Comparison of ENCODE assay signal across 15 cellular contexts in genomic region chr13:27728271-27728670, GRCh38.
DNase-seq lines count a peak whose midpoint lies in the region; ATAC-seq and TF ChIP-seq lines count a peak whose summit lies in the region.
"Had no signal": no experiment of that assay in that cellular context is flagged by ENCODE, and none has a peak within 500 bp of the region (broad histone marks: within the 10 kb centered on the region; RNA-seq: fewer than 3 reads in every experiment).

No MANE protein-coding gene starts in this region.

- no peak overlapping the region for H3K4me3 Mint-ChIP-seq in progenitor cell of endocrine pancreas (ENCODE audit: low read depth)
- H3K4me3 Mint-ChIP-seq in Calu3 (ENCODE audit: low read depth, unreplicated experiment), result no peak overlapping the region
- H3K4me3 Mint-ChIP-seq: activated T-helper 1 cell treated with anti-CD3 and anti-CD28 coated beads, Interleukin-12 subunit alpha, Interleukin-12 subunit beta, Interleukin-2, Interleukin-4 antibody, amounts not matched to agents 30 ng/mL and 10 ng/mL and 1 ng/mL, durations not matched to agents 14 hours and 24 hours and 36 hours; dendritic cell treated with granulocyte-macrophage colony-stimulating factor and Interleukin-4, amounts not matched to agents 40 ng/mL and 50 ng/mL, for 4 days; naive thymus-derived CD8-positive, alpha-beta T cell had no signal

- H3K27me3 Mint-ChIP-seq in progenitor cell of endocrine pancreas, result peaks cover 69% of the 10 kb centered on the region
- H3K27me3 Mint-ChIP-seq in Calu3 (ENCODE audit: unreplicated experiment), result peaks cover 27% of the 10 kb centered on the region

- peaks cover 20% of the 10 kb centered on the region for H3K27me3 ChIP-seq in SJCRH30
- H3K27me3 ChIP-seq in lower lobe of right lung (ENCODE audit: low read depth), result peaks cover 3% of the 10 kb centered on the region

- peak; percentile 36 for TF ChIP-seq CTCF in progenitor cell of endocrine pancreas (IDR thresholded peaks at IDR 0.05; ENCODE audit: unreplicated experiment)
- TF ChIP-seq CTCF in Calu3 (IDR thresholded peaks at IDR 0.05; ENCODE audit: unreplicated experiment), result no peak
- TF ChIP-seq CTCF in lower lobe of right lung (IDR thresholded peaks at IDR 0.05), result no peak

- no peak overlapping the region for H3K27ac Mint-ChIP-seq in progenitor cell of endocrine pancreas
- no peak overlapping the region for H3K27ac Mint-ChIP-seq in Calu3 (ENCODE audit: unreplicated experiment)
- H3K27ac Mint-ChIP-seq: activated T-helper 1 cell treated with anti-CD3 and anti-CD28 coated beads, Interleukin-12 subunit alpha, Interleukin-12 subunit beta, Interleukin-2, Interleukin-4 antibody, amounts not matched to agents 30 ng/mL and 10 ng/mL and 1 ng/mL, durations not matched to agents 14 hours and 24 hours and 36 hours; dendritic cell treated with granulocyte-macrophage colony-stimulating factor and Interleukin-4, amounts not matched to agents 40 ng/mL and 50 ng/mL, for 4 days had no signal

- H3K4me1 Mint-ChIP-seq in progenitor cell of endocrine pancreas (ENCODE audit: low read depth) (peaks cover 9% of the 10 kb centered on the region), Calu3 (ENCODE audit: low read depth, unreplicated experiment) (no peaks in the 10 kb centered on the region)

- intact Hi-C loops in head of caudate nucleus (cut with DNase I) (no loop called here), Calu3 (cut with micrococcal nuclease; ENCODE audit: unreplicated experiment) (no loop called here), lower lobe of right lung (cut with DNase I) (no loop called here)

- no TSS peak for BruUV-seq in Calu3 (replicated peaks; lab: Mats Ljungman, UMichigan)

- H3K9me3 Mint-ChIP-seq in progenitor cell of endocrine pancreas (ENCODE audit: low read depth) (no peaks in the 10 kb centered on the region), Calu3 (ENCODE audit: low read depth, unreplicated experiment) (no peaks in the 10 kb centered on the region)
- H3K9me3 Mint-ChIP-seq: activated T-helper 1 cell treated with anti-CD3 and anti-CD28 coated beads, Interleukin-12 subunit alpha, Interleukin-12 subunit beta, Interleukin-2, Interleukin-4 antibody, amounts not matched to agents 30 ng/mL and 10 ng/mL and 1 ng/mL, durations not matched to agents 14 hours and 24 hours and 36 hours; dendritic cell treated with granulocyte-macrophage colony-stimulating factor and Interleukin-4, amounts not matched to agents 40 ng/mL and 50 ng/mL, for 4 days; naive thymus-derived CD8-positive, alpha-beta T cell had no signal

- peak; percentile 35 for DNase-seq in DMS53 (lab: John Stamatoyannopoulos, UW)
- no peak for DNase-seq in DMS53 treated with DMSO at 0.1 percent for 48 hours (lab: John Stamatoyannopoulos, UW; ENCODE audit: unreplicated experiment)
- DNase-seq in SJCRH30, result peak; percentile 26 to 58
- DNase-seq in head of caudate nucleus, result peak in 38 of 42 donors; percentile 7 to 68 (median 38)
- DNase-seq in progenitor cell of endocrine pancreas (ENCODE audit: low spot score, unreplicated experiment), result no peak
- DNase-seq in Calu3, result no peak
- no peak for DNase-seq in lower lobe of right lung
- DNase-seq: activated CD4-positive, alpha-beta T cell treated with anti-CD3 and anti-CD28 coated beads for 48 hours; naive thymus-derived CD8-positive, alpha-beta T cell; NCI-H2171 had no signal

- H3K4me1 ChIP-seq in SJCRH30, result peaks cover 4% of the 10 kb centered on the region
- H3K4me1 ChIP-seq in lower lobe of right lung, result no peaks in the 10 kb centered on the region

- no peak overlapping the region for H3K27ac ChIP-seq in SJCRH30
- no peak overlapping the region for H3K27ac ChIP-seq in lower lobe of right lung
- H3K27ac ChIP-seq: 22Rv1, KMS-11 had no signal

- H3K9me3 ChIP-seq in SJCRH30 (replicated peaks), result no peaks in the 10 kb centered on the region; the same call in 1 of the 2 replicates
- H3K9me3 ChIP-seq in lower lobe of right lung, result no peaks in the 10 kb centered on the region

- H3K36me3 ChIP-seq in SJCRH30, result no peaks in the 10 kb centered on the region
- H3K36me3 ChIP-seq in lower lobe of right lung, result no peaks in the 10 kb centered on the region

- H3K4me3 ChIP-seq in SJCRH30 (no peak overlapping the region), lower lobe of right lung (no peak overlapping the region)

- no peak for ATAC-seq in lower lobe of right lung
- no peak for ATAC-seq in HG02763 (IDR thresholded peaks at IDR 0.05; ENCODE audit: unreplicated experiment)
- ATAC-seq: naive thymus-derived CD8-positive, alpha-beta T cell had no signal

- CTCF ChIA-PET in Calu3 (lab: Charles Lee), result interaction anchor here (0.6 kb wide), 1 partner anchor 51 kb away, joined by 3 read pairs; no protein-coding TSS in a partner anchor

- no peaks in the 10 kb centered on the region for H3K36me3 Mint-ChIP-seq in progenitor cell of endocrine pancreas (ENCODE audit: insufficient read depth)
- no peaks in the 10 kb centered on the region for H3K36me3 Mint-ChIP-seq in Calu3 (ENCODE audit: insufficient read depth, unreplicated experiment)
- H3K36me3 Mint-ChIP-seq: naive thymus-derived CD8-positive, alpha-beta T cell had no signal

Comparison
In these comparisons a context has a peak if more than half of its experiments do, and no peak if none do; other contexts are left out.
1. DNase-seq: peak in DMS53 (single experiment), SJCRH30 (2 of 2) and head of caudate nucleus (38 of 42); none in DMS53 treated with DMSO at 0.1 percent for 48 hours (single experiment), progenitor cell of endocrine pancreas (single experiment), Calu3 (single experiment) and lower lobe of right lung (single experiment).